11 cellular contexts compared by ENCODE assay signal in genomic region chr10:36676321-36677169, GRCh38.
DNase-seq lines count a peak whose midpoint lies in the region; ATAC-seq and TF ChIP-seq lines count a peak whose summit lies in the region.
"Had no signal": no experiment of that assay in that cellular context is flagged by ENCODE, and none has a peak within 500 bp of the region (broad histone marks: within the 10 kb centered on the region; RNA-seq: fewer than 3 reads in every experiment).

No MANE protein-coding gene starts in this region.

- H3K4me3 ChIP-seq in SK-N-SH (ENCODE audit: low read depth in 2 of 2, low read length in 1 of 2) (no peak overlapping the region), tibial artery (no peak overlapping the region)

- DNase-seq in Daoy (ENCODE audit: low read depth), result peak; percentile 33
- peak; percentile 90 for DNase-seq in NCI-H1105 treated with DMSO at 0.1 percent for 48 hours (lab: John Stamatoyannopoulos, UW)
- peak; percentile 27 for DNase-seq in SK-N-SH
- DNase-seq in non-pigmented ciliary epithelial cell (ENCODE audit: low read depth), result peak; percentile 47
- DNase-seq in DMS53 treated with DMSO at 0.1 percent for 48 hours (lab: John Stamatoyannopoulos, UW; ENCODE audit: unreplicated experiment), result no peak
- no peak for DNase-seq in tibial artery
- DNase-seq: activated T-cell treated with anti-CD3 and anti-CD28 coated beads for 4 hours, kidney glomerular epithelial cell, NCI-H69 had no signal

- no peak for TF ChIP-seq RAD21 in SK-N-SH (IDR thresholded peaks at IDR 0.05; ENCODE audit: low read length)

- TF ChIP-seq EP300 in SK-N-SH (IDR thresholded peaks at IDR 0.05; ENCODE audit: borderline replicate concordance in 1 of 2, low read depth in 1 of 2, low read length in 1 of 2), result no peak; a peak in 1 of 4 replicates

- H3K9ac ChIP-seq in SK-N-SH, result no peak overlapping the region

- H3K9me2 ChIP-seq in SK-N-SH, result no peaks in the 10 kb centered on the region

- H3K27me3 ChIP-seq in SK-N-SH (ENCODE audit: insufficient read depth), result no peaks in the 10 kb centered on the region
- H3K27me3 ChIP-seq in tibial artery, result no peaks in the 10 kb centered on the region

- ATAC-seq in GM21723 (IDR thresholded peaks at IDR 0.05; ENCODE audit: unreplicated experiment), result no peak
- ATAC-seq: WTC11 had no signal

- CTCF ChIA-PET in SK-N-SH (lab: Yijun Ruan, JAX), result no interaction called here

- TF ChIP-seq CTCF in SK-N-SH (IDR thresholded peaks at IDR 0.05) (no peak), tibial artery (IDR thresholded peaks at IDR 0.05) (no peak)

- H3K4me1 ChIP-seq in SK-N-SH (ENCODE audit: control insufficient read depth in 1 of 2, insufficient read depth in 2 of 2, low read depth in 1 of 2, low read length in 1 of 2) (peaks cover 12 to 24% of the 10 kb centered on the region in 2 experiments; a peak in 3 of 4 replicates), tibial artery (peaks cover 0 to 13% (median 2%) of the 10 kb centered on the region in 4 donors)

- 71% methylated on average over 5 of the region's 5 CpGs for WGBS in SK-N-SH (ENCODE audit: low lambda C conversion rate)

- H3K79me2 ChIP-seq in SK-N-SH (ENCODE audit: insufficient read depth), result no peaks in the 10 kb centered on the region

- peak overlapping the region; percentile 12 to 51; a peak in 2 of 4 replicates for H3K27ac ChIP-seq in SK-N-SH (ENCODE audit: low read depth in 2 of 2, low read length in 1 of 2)
- no peak overlapping the region for H3K27ac ChIP-seq in tibial artery

- H3K36me3 ChIP-seq in SK-N-SH (replicated peaks in 1 of 2; ENCODE audit: control insufficient read depth in 1 of 2, insufficient read depth in 2 of 2, low read length in 1 of 2) (no peaks in the 10 kb centered on the region), tibial artery (no peaks in the 10 kb centered on the region)

- intact Hi-C loops in tibial artery (cut with DNase I; ENCODE audit: low total_unique reads), result no loop called here

- 0 out of 2 replicates have a peak overlapping the region, but pooled peaks have one; percentile 17 for H2AFZ ChIP-seq in SK-N-SH (ENCODE audit: low read depth)

- peak overlapping the region; percentile 63 for H3K4me2 ChIP-seq in SK-N-SH

- no peaks in the 10 kb centered on the region; the same call in 1 of the 2 replicates for H4K20me1 ChIP-seq in SK-N-SH (ENCODE audit: insufficient read depth)

- H3K9me3 ChIP-seq in SK-N-SH, result no peaks in the 10 kb centered on the region
- no peaks in the 10 kb centered on the region for H3K9me3 ChIP-seq in tibial artery

- POLR2A ChIA-PET in SK-N-SH (lab: Yijun Ruan, JAX), result no interaction called here

- H3F3A ChIP-seq in SK-N-SH (replicated peaks; ENCODE audit: insufficient read depth), result peaks cover 12% of the 10 kb centered on the region

TF ChIP-seq in SK-N-SH, 30 proteins besides CTCF, POLR2A, EP300 and RAD21:
- TF ChIP-seq NRF1 (IDR thresholded peaks at IDR 0.05; ENCODE audit: low read depth, low read length) (no peak), GATA2 (CRISPR knock-in tag; IDR thresholded peaks at IDR 0.05) (peak; percentile 21; the same call in 1 of the 2 replicates)

Comparison
In these comparisons a context has a peak if more than half of its experiments do, and no peak if none do; other contexts are left out.
1. DNase-seq: peak in Daoy (single experiment), NCI-H1105 treated with DMSO at 0.1 percent for 48 hours (single experiment), SK-N-SH (single experiment) and non-pigmented ciliary epithelial cell (single experiment); none in DMS53 treated with DMSO at 0.1 percent for 48 hours (single experiment) and tibial artery (0 of 2).
2. H3K27ac ChIP-seq: peak in SK-N-SH (2 of 2); none in tibial artery (0 of 2).